ENCODE assay signal across 25 cellular contexts in the genomic region with DNA sequence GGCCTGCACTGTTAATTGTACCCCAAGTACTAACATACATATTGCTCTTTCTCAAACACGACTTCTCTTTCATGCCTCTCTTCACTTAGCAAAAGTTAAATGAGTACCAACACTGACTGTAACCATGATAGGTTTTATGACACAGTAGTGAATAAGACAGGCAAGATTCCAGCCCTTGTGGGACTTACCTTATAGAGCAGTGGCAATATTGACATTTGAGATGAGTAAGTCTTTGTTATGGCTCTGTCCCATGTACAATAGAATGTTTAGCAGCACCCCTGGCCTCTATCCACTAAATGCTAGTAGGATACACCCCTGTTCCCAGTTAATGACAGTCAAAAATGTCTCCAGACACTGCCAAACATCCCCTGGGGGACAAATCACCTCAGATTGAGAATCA. TPM values are rescaled to one million over a fixed set of nuclear protein-coding genes. Genes with fewer than 3 reads are reported as not detected.
A peak's percentile ranks its signal among the peaks of the same experiment; 100 is the strongest.
DNase-seq lines count a peak whose midpoint lies in the region; ATAC-seq and TF ChIP-seq lines count a peak whose summit lies in the region.
"Had no signal": no experiment of that assay in that cellular context is flagged by ENCODE, and none has a peak within 500 bp of the region (broad histone marks: within the 10 kb centered on the region; RNA-seq: fewer than 3 reads in every experiment).

No MANE protein-coding gene starts in this region.

- H3K36me3 Mint-ChIP-seq in MCF 10A (ENCODE audit: insufficient read depth, unreplicated experiment) = no peaks in the 10 kb centered on the region
- H3K36me3 Mint-ChIP-seq in activated T-cell treated with anti-CD3 and anti-CD28 coated beads, Interleukin-2, amount 50 U/mL, for 72 hours (ENCODE audit: insufficient read depth in 2 of 2) = no peaks in the 10 kb centered on the region
- H3K36me3 Mint-ChIP-seq: activated naive CD4-positive, alpha-beta T cell treated with anti-CD3 and anti-CD28 coated beads, Interleukin-2, amount 50 U/mL, for 24 hours; CD14-positive monocyte; stimulated activated memory B cell treated with anti-CD40 and anti-IgM and Interleukin-4, amounts not matched to agents 10 μg/mL and 1 μg/mL and 100 μg/mL, for 72 hours had no signal

- H3K27ac ChIP-seq in breast epithelium (no peak overlapping the region), RWPE2 (ENCODE audit: poor library complexity, severe bottlenecking) (no peak overlapping the region), fibroblast of lung (ENCODE audit: insufficient read depth, low read length) (peak overlapping the region; percentile 13)
- no peak overlapping the region for H3K27ac ChIP-seq in effector memory CD4-positive, alpha-beta T cell (ENCODE audit: insufficient read depth, low read length, poor library complexity, severe bottlenecking)
- H3K27ac ChIP-seq: 22Rv1, sigmoid colon, VCaP had no signal

- H3K4me3 Mint-ChIP-seq in MCF 10A (ENCODE audit: unreplicated experiment) = no peak overlapping the region
- no peak overlapping the region for H3K4me3 Mint-ChIP-seq in activated T-cell treated with anti-CD3 and anti-CD28 coated beads, Interleukin-2, amount 50 U/mL, for 72 hours
- H3K4me3 Mint-ChIP-seq: activated CD4-positive, alpha-beta T cell treated with anti-CD3 and anti-CD28 coated beads for 36 hours; activated naive CD4-positive, alpha-beta T cell treated with anti-CD3 and anti-CD28 coated beads, Interleukin-2, amount 50 U/mL, for 24 hours; CD14-positive monocyte; stimulated activated memory B cell treated with anti-CD40 and anti-IgM and Interleukin-4, amounts not matched to agents 10 μg/mL and 1 μg/mL and 100 μg/mL, for 72 hours had no signal

- H3K4me3 ChIP-seq in breast epithelium = no peak overlapping the region
- no peak overlapping the region for H3K4me3 ChIP-seq in RWPE2 (ENCODE audit: severe bottlenecking)
- H3K4me3 ChIP-seq in fibroblast of lung (replicated peaks in 1 of 4; ENCODE audit: control extremely low read depth in 1 of 4, insufficient read depth in 1 of 4, low read depth in 3 of 4, low read length in 4 of 4) = no peak overlapping the region
- no peak overlapping the region for H3K4me3 ChIP-seq in effector memory CD4-positive, alpha-beta T cell (ENCODE audit: insufficient read depth, low read depth, low read length, poor library complexity, severe bottlenecking)
- H3K4me3 ChIP-seq: sigmoid colon had no signal

- H3K9me3 ChIP-seq in breast epithelium (no peaks in the 10 kb centered on the region), RWPE2 (ENCODE audit: severe bottlenecking) (no peaks in the 10 kb centered on the region), fibroblast of lung (ENCODE audit: control insufficient read depth, insufficient read depth, low read depth, low read length) (no peaks in the 10 kb centered on the region)
- H3K9me3 ChIP-seq in effector memory CD4-positive, alpha-beta T cell (ENCODE audit: control insufficient read depth, low read length) = no peaks in the 10 kb centered on the region
- H3K9me3 ChIP-seq: sigmoid colon had no signal

- CTCF ChIA-PET in MCF 10A (lab: Yijun Ruan, JAX) = no interaction called here

- POLR2A ChIA-PET in MCF 10A (lab: Yijun Ruan, JAX) = no interaction called here

- intact Hi-C loops in MCF 10A (cut with micrococcal nuclease) = no loop called here
- intact Hi-C loops in breast epithelium (cut with DNase I; ENCODE audit: low total_unique reads) = no loop called here

- no peaks in the 10 kb centered on the region for H4K20me1 ChIP-seq in fibroblast of lung (ENCODE audit: control insufficient read depth, extremely low read depth, insufficient read depth, low read length)

- H3K27me3 ChIP-seq in breast epithelium (no peaks in the 10 kb centered on the region), RWPE2 (ENCODE audit: insufficient read depth, poor library complexity, severe bottlenecking) (no peaks in the 10 kb centered on the region), fibroblast of lung (ENCODE audit: control insufficient read depth, insufficient read depth, low read length) (no peaks in the 10 kb centered on the region)
- no peaks in the 10 kb centered on the region for H3K27me3 ChIP-seq in effector memory CD4-positive, alpha-beta T cell (replicated peaks; ENCODE audit: control insufficient read depth, insufficient read depth, low read length, poor library complexity, severe bottlenecking)
- H3K27me3 ChIP-seq: sigmoid colon had no signal

- no peak overlapping the region for H3K9ac ChIP-seq in fibroblast of lung (ENCODE audit: insufficient read depth, low read length)

- H3K9me3 Mint-ChIP-seq in MCF 10A (ENCODE audit: unreplicated experiment) = no peaks in the 10 kb centered on the region
- H3K9me3 Mint-ChIP-seq in activated T-cell treated with anti-CD3 and anti-CD28 coated beads, Interleukin-2, amount 50 U/mL, for 72 hours = no peaks in the 10 kb centered on the region
- H3K9me3 Mint-ChIP-seq: activated naive CD4-positive, alpha-beta T cell treated with anti-CD3 and anti-CD28 coated beads, Interleukin-2, amount 50 U/mL, for 24 hours; activated T-helper 2 cell treated with anti-CD3 and anti-CD28 coated beads, Interferon-gamma antibody, Interleukin-2, Interleukin-4, amounts not matched to agents 10 μg/mL and 5 μg/mL and 100 μg/mL, durations not matched to agents 14 hours and 24 hours and 36 hours; CD14-positive monocyte; stimulated activated memory B cell treated with anti-CD40 and anti-IgM and Interleukin-4, amounts not matched to agents 10 μg/mL and 1 μg/mL and 100 μg/mL, for 72 hours had no signal

- no peak overlapping the region for H2AFZ ChIP-seq in fibroblast of lung (ENCODE audit: low read length)

- H3K79me2 ChIP-seq in fibroblast of lung (ENCODE audit: control insufficient read depth, insufficient read depth, low read length) = no peaks in the 10 kb centered on the region

- ATAC-seq in RWPE2 (ENCODE audit: low read depth) = peak; percentile 86
- ATAC-seq in activated T-cell treated with anti-CD3 and anti-CD28 coated beads, Interleukin-2, amount 50 U/mL, for 72 hours (replicated peaks in 1 of 2) = no peak
- ATAC-seq: activated CD4-positive, alpha-beta T cell treated with anti-CD3 and anti-CD28 coated beads for 36 hours; left lobe of liver; stimulated activated memory B cell treated with anti-CD40 and anti-IgM and Interleukin-4, amounts not matched to agents 10 μg/mL and 1 μg/mL and 100 μg/mL, for 72 hours had no signal

- no peak for TF ChIP-seq POLR2A in breast epithelium (IDR thresholded peaks at IDR 0.05)

- H3K4me1 ChIP-seq in breast epithelium (no peaks in the 10 kb centered on the region), RWPE2 (ENCODE audit: insufficient read depth, poor library complexity, severe bottlenecking) (peaks cover 9% of the 10 kb centered on the region), fibroblast of lung (ENCODE audit: control insufficient read depth, extremely low read depth, insufficient read depth, low read length) (peaks cover 10% of the 10 kb centered on the region)
- H3K4me1 ChIP-seq in effector memory CD4-positive, alpha-beta T cell (ENCODE audit: control insufficient read depth, insufficient read depth, low read length, poor library complexity, severe bottlenecking) = no peaks in the 10 kb centered on the region

- no peak overlapping the region for H3K4me2 ChIP-seq in fibroblast of lung (ENCODE audit: extremely low read depth, insufficient read depth, low read length)

- no peaks in the 10 kb centered on the region for H3K27me3 Mint-ChIP-seq in MCF 10A (ENCODE audit: insufficient read depth, unreplicated experiment)
- peaks cover 1% of the 10 kb centered on the region for H3K27me3 Mint-ChIP-seq in activated T-cell treated with anti-CD3 and anti-CD28 coated beads, Interleukin-2, amount 50 U/mL, for 72 hours (ENCODE audit: low read depth)
- H3K27me3 Mint-ChIP-seq: progenitor cell of endocrine pancreas; stimulated activated memory B cell treated with anti-CD40 and anti-IgM and Interleukin-4, amounts not matched to agents 10 μg/mL and 1 μg/mL and 100 μg/mL, for 72 hours had no signal

- H3K4me1 Mint-ChIP-seq in MCF 10A (ENCODE audit: insufficient read depth, unreplicated experiment) = no peaks in the 10 kb centered on the region
- H3K4me1 Mint-ChIP-seq in activated T-cell treated with anti-CD3 and anti-CD28 coated beads, Interleukin-2, amount 50 U/mL, for 72 hours (ENCODE audit: low read depth) = no peaks in the 10 kb centered on the region
- H3K4me1 Mint-ChIP-seq: activated CD4-positive, alpha-beta T cell treated with anti-CD3 and anti-CD28 coated beads for 36 hours; activated naive CD4-positive, alpha-beta T cell treated with anti-CD3 and anti-CD28 coated beads, Interleukin-2, amount 50 U/mL, for 24 hours; CD14-positive monocyte; stimulated activated memory B cell treated with anti-CD40 and anti-IgM and Interleukin-4, amounts not matched to agents 10 μg/mL and 1 μg/mL and 100 μg/mL, for 72 hours had no signal

- DNase-seq in MCF 10A (ENCODE audit: unreplicated experiment) (peak; percentile 40), breast epithelium (ENCODE audit: low spot score in 2 of 2) (no peak), RWPE2 (ENCODE audit: low spot score) (no peak), fibroblast of lung (ENCODE audit: low read depth in 2 of 2) (peak in 1 of 2 donors; percentile 48), GM03348 (ENCODE audit: low spot score) (no peak)
- DNase-seq in activated CD4-positive, alpha-beta T cell treated with anti-CD3 and anti-CD28 coated beads, Interleukin-2, amount 50 U/mL, for 4 hours = no peak
- DNase-seq in effector memory CD4-positive, alpha-beta T cell = no peak
- no peak for DNase-seq in activated T-cell treated with anti-CD3 and anti-CD28 coated beads, Interleukin-2, amount 50 U/mL, for 72 hours
- DNase-seq: activated CD4-positive, alpha-beta T cell treated with anti-CD3 and anti-CD28 coated beads for 36 hours; Calu3; DND-41; glutamatergic neuron; NCI-H1436; NCI-H345; sigmoid colon; stimulated activated CD4-positive, alpha-beta T cell treated with anti-CD3 and anti-CD28 coated beads, Interleukin-4, amount 100 ng/mL, for 4 hours; T-helper 9 cell had no signal

- no peak overlapping the region for H3K27ac Mint-ChIP-seq in MCF 10A (ENCODE audit: low read depth, unreplicated experiment)
- no peak overlapping the region for H3K27ac Mint-ChIP-seq in activated T-cell treated with anti-CD3 and anti-CD28 coated beads, Interleukin-2, amount 50 U/mL, for 72 hours
- H3K27ac Mint-ChIP-seq: activated CD4-positive, alpha-beta T cell treated with anti-CD3 and anti-CD28 coated beads for 36 hours; activated naive CD4-positive, alpha-beta T cell treated with anti-CD3 and anti-CD28 coated beads, Interleukin-2, amount 50 U/mL, for 24 hours; activated T-helper 2 cell treated with anti-CD3 and anti-CD28 coated beads, Interferon-gamma antibody, Interleukin-2, Interleukin-4, amounts not matched to agents 10 μg/mL and 5 μg/mL and 100 μg/mL, durations not matched to agents 14 hours and 24 hours and 36 hours; CD14-positive monocyte; progenitor cell of endocrine pancreas; stimulated activated memory B cell treated with anti-CD40 and anti-IgM and Interleukin-4, amounts not matched to agents 10 μg/mL and 1 μg/mL and 100 μg/mL, for 72 hours had no signal

- BruUV-seq in MCF 10A (replicated peaks; lab: Mats Ljungman, UMichigan) = no TSS peak

- TF ChIP-seq CTCF in MCF 10A (IDR thresholded peaks at IDR 0.05; ENCODE audit: unreplicated experiment) (no peak), breast epithelium (IDR thresholded peaks at IDR 0.05) (no peak), RWPE2 (IDR thresholded peaks at IDR 0.05; ENCODE audit: poor library complexity, severe bottlenecking) (no peak), fibroblast of lung (conservative IDR thresholded peaks at IDR 0.05 in 1 of 2, IDR thresholded peaks at IDR 0.05 in 1 of 2; ENCODE audit: low read depth in 1 of 2, low read length in 2 of 2) (no peak)

- H3K36me3 ChIP-seq in breast epithelium = no peaks in the 10 kb centered on the region
- H3K36me3 ChIP-seq in RWPE2 (ENCODE audit: low read depth) = no peaks in the 10 kb centered on the region
- no peaks in the 10 kb centered on the region for H3K36me3 ChIP-seq in fibroblast of lung (ENCODE audit: control insufficient read depth, insufficient read depth, low read length)
- H3K36me3 ChIP-seq in effector memory CD4-positive, alpha-beta T cell (ENCODE audit: control insufficient read depth, insufficient read depth, low read length) = no peaks in the 10 kb centered on the region
- H3K36me3 ChIP-seq: sigmoid colon had no signal

RNA-seq across cellular contexts. Expression of gene COL1A2, which starts 11.9 kb away (rescaled TPM):
- total RNA-seq in MCF 10A (2022) = not detected in 2 replicates
- 100 to 1,000 TPM in 2 of 3 donors, 10 to 100 TPM in 1; 94.5 to 300 (median 113) TPM for total RNA-seq in breast epithelium
- total RNA-seq in fibroblast of lung = 2,400 and 2,928 TPM in 2 replicates
- 1,580 and 3,638 TPM in 2 replicates for polyA plus RNA-seq in fibroblast of lung
- 1,860 and 4,504 TPM in 2 replicates for polyA plus RNA-seq in fibroblast of lung (2012)
- 1,232 and 3,278 TPM in 2 replicates for polyA minus RNA-seq in fibroblast of lung (ENCODE audit: low replicate concordance)
- total RNA-seq in activated T-cell treated with anti-CD3 and anti-CD28 coated beads, Interleukin-2, amount 50 U/mL, for 72 hours = under 1 TPM; 0.31 to 0.56 TPM
- total RNA-seq: Calu3 had no signal
- polyA plus RNA-seq: CD14-positive monocyte had no signal

Comparison
In these comparisons a context has a peak if more than half of its experiments do, and no peak if none do; other contexts are left out.
1. RNA of gene COL1A2, which starts 11.9 kb away (total RNA-seq): 2,400 to 2,928 TPM in fibroblast of lung and 94.5 to 300 TPM in breast epithelium; 0.31 to 0.56 TPM in activated T-cell treated with anti-CD3 and anti-CD28 coated beads, Interleukin-2, amount 50 U/mL, for 72 hours and not detected in MCF 10A; every median in the first group is over 10 times any median in the second.